Comparison of ENCODE assay signal across 25 cellular contexts in genomic region chr7:133937786-133938185, GRCh38.
"Had no signal": no experiment of that assay in that cellular context is flagged by ENCODE, and none has a peak within 500 bp of the region (broad histone marks: within the 10 kb centered on the region; RNA-seq: fewer than 3 reads in every experiment).

No MANE protein-coding gene starts in this region.

- H3K4me3 ChIP-seq: MG63, SJSA1 had no signal

- H3K36me3 ChIP-seq: MG63, SJSA1 had no signal

- H3K27ac ChIP-seq: SJSA1 had no signal

- H3K27me3 ChIP-seq: MG63, SJSA1 had no signal

- H3K4me2 ChIP-seq: SK-N-SH had no signal

- H3K9ac ChIP-seq: SK-N-SH had no signal

- FAIRE-seq: HepG2, RCC 7860 had no signal

- DNase-seq: IMR-90, Karpas-422, KG1, MG63, NCI-H1092, NCI-H1105 treated with DMSO at 0.1 percent for 48 hours, NCI-H1417 treated with DMSO at 0.1 percent for 48 hours, NCI-H146, NCI-H1694 treated with DMSO at 0.1 percent for 48 hours, NCI-H1930, NCI-H2081, NCI-H2107, NCI-H2227 treated with DMSO at 0.1 percent for 48 hours, NCI-H510A, NCI-H524 treated with DMSO at 0.1 percent for 48 hours, NCI-H69, NCI-H774, Right ventricle myocardium superior, RPMI8226, SIG-M5, SK-N-SH, SW 1271 had no signal

- ATAC-seq: HepG2 had no signal

- H3K9me3 ChIP-seq: MG63, SJSA1, SK-N-SH had no signal
